ENCODE assay signal across 14 cellular contexts in genomic region chr6:112014483-112014882, GRCh38. TPM values are rescaled to one million over a fixed set of nuclear protein-coding genes. Genes with fewer than 3 reads are reported as not detected.
DNase-seq lines count a peak whose midpoint lies in the region; ATAC-seq, FAIRE-seq and TF ChIP-seq lines count a peak whose summit lies in the region.
"Had no signal": no experiment of that assay in that cellular context is flagged by ENCODE, and none has a peak within 500 bp of the region (broad histone marks: within the 10 kb centered on the region; RNA-seq: fewer than 3 reads in every experiment).

No MANE protein-coding gene starts in this region.

- no peaks in the 10 kb centered on the region for H3K9me1 ChIP-seq in keratinocyte (ENCODE audit: control insufficient read depth, extremely low read depth, insufficient read depth, low read length)

- no peak overlapping the region for H3K9ac ChIP-seq in keratinocyte (ENCODE audit: control insufficient read depth, extremely low read depth, insufficient read depth, low read length)

- FAIRE-seq in keratinocyte (lab: Jason Lieb, UNC) = peak; percentile 67

- no peak overlapping the region for H3K27ac ChIP-seq in keratinocyte (ENCODE audit: control insufficient read depth, insufficient read depth, low read length)
- H3K27ac ChIP-seq: SJCRH30 had no signal

- no peak overlapping the region for H3K4me3 Mint-ChIP-seq in stimulated activated naive CD8-positive, alpha-beta T cell treated with anti-CD3 and anti-CD28 coated beads, Interleukin-15, Interleukin-2, amounts not matched to agents 100 ng/mL and 50 ng/mL, for 24 hours
- H3K4me3 Mint-ChIP-seq in stimulated activated naive CD8-positive, alpha-beta T cell treated with anti-CD3 and anti-CD28 coated beads, Interleukin-15, amount 100 ng/mL, for 72 hours = no peak overlapping the region
- no peak overlapping the region for H3K4me3 Mint-ChIP-seq in type B pancreatic cell
- H3K4me3 Mint-ChIP-seq: CD8-positive, alpha-beta memory T cell had no signal

- H3K27ac Mint-ChIP-seq in stimulated activated naive CD8-positive, alpha-beta T cell treated with anti-CD3 and anti-CD28 coated beads, Interleukin-15, Interleukin-2, amounts not matched to agents 100 ng/mL and 50 ng/mL, for 24 hours = peak overlapping the region; percentile 96
- H3K27ac Mint-ChIP-seq in stimulated activated naive CD8-positive, alpha-beta T cell treated with anti-CD3 and anti-CD28 coated beads, Interleukin-15, amount 100 ng/mL, for 72 hours = no peak overlapping the region
- no peak overlapping the region for H3K27ac Mint-ChIP-seq in type B pancreatic cell
- H3K27ac Mint-ChIP-seq: CD8-positive, alpha-beta memory T cell had no signal

- no peaks in the 10 kb centered on the region for H3K27me3 ChIP-seq in keratinocyte (ENCODE audit: control insufficient read depth, extremely low read depth, insufficient read depth, low read length)
- H3K27me3 ChIP-seq: SJCRH30 had no signal

- ATAC-seq in stimulated activated naive CD8-positive, alpha-beta T cell treated with anti-CD3 and anti-CD28 coated beads, Interleukin-15, amount 100 ng/mL, for 72 hours = no peak
- ATAC-seq in GM21447 (IDR thresholded peaks at IDR 0.05; ENCODE audit: unreplicated experiment) = no peak
- ATAC-seq: left colon had no signal

- no peaks in the 10 kb centered on the region for H3K79me2 ChIP-seq in keratinocyte (ENCODE audit: control insufficient read depth, insufficient read depth, low read length)

- no peaks in the 10 kb centered on the region for H3K36me3 ChIP-seq in keratinocyte (ENCODE audit: control insufficient read depth in 2 of 2, extremely low read depth in 1 of 2, insufficient read depth in 2 of 2, low read length in 2 of 2)
- H3K36me3 ChIP-seq: SJCRH30 had no signal

- peak overlapping the region; percentile 25 for H3K4me2 ChIP-seq in keratinocyte (ENCODE audit: control insufficient read depth, extremely low read depth, insufficient read depth, low read depth, low read length)

- DNase-seq in stimulated activated naive CD8-positive, alpha-beta T cell treated with anti-CD3 and anti-CD28 coated beads, Interleukin-15, amount 100 ng/mL, for 72 hours = no peak
- DNase-seq in astrocyte of the hippocampus (ENCODE audit: low read depth, low spot score) = peak; percentile 74
- DNase-seq in keratinocyte (ENCODE audit: low read depth, low spot score) = no peak
- no peak for DNase-seq in type B pancreatic cell (ENCODE audit: extremely low spot score, unreplicated experiment)
- DNase-seq in mesenteric fat pad (ENCODE audit: low spot score) = no peak
- no peak for DNase-seq in activated naive CD4-positive, alpha-beta T cell treated with Interleukin-2 at 50 U/mL for 16 hours
- DNase-seq: activated CD4-positive, alpha-beta T cell treated with anti-CD3 and anti-CD28 coated beads for 1 hour; CD8-positive, alpha-beta memory T cell; left colon; NCI-H446; SJCRH30 had no signal

- H3K9me3 ChIP-seq in keratinocyte (ENCODE audit: control insufficient read depth, low read depth, low read length) = no peaks in the 10 kb centered on the region
- H3K9me3 ChIP-seq: SJCRH30 had no signal

- H4K20me1 ChIP-seq in keratinocyte (ENCODE audit: control insufficient read depth, extremely low read depth, insufficient read depth, low read length) = no peaks in the 10 kb centered on the region

- dilution Hi-C loops in keratinocyte (cut with MboI; ENCODE audit: extremely low pct_ligation_motif_present, low sequenced_read_pairs) = no loop called here

- H3K4me3 ChIP-seq in keratinocyte (ENCODE audit: control insufficient read depth in 2 of 3, extremely low read depth in 1 of 3, insufficient read depth in 2 of 3, low read depth in 1 of 3, low read length in 3 of 3) = no peak overlapping the region
- H3K4me3 ChIP-seq: SJCRH30 had no signal

- H3K27me3 Mint-ChIP-seq in stimulated activated naive CD8-positive, alpha-beta T cell treated with anti-CD3 and anti-CD28 coated beads, Interleukin-15, Interleukin-2, amounts not matched to agents 100 ng/mL and 50 ng/mL, for 24 hours = no peaks in the 10 kb centered on the region
- no peaks in the 10 kb centered on the region for H3K27me3 Mint-ChIP-seq in stimulated activated naive CD8-positive, alpha-beta T cell treated with anti-CD3 and anti-CD28 coated beads, Interleukin-15, amount 100 ng/mL, for 72 hours
- H3K27me3 Mint-ChIP-seq in type B pancreatic cell = no peaks in the 10 kb centered on the region

- no peak for TF ChIP-seq CTCF in keratinocyte (optimal IDR thresholded peaks at IDR 0.05 in 1 of 3, IDR thresholded peaks at IDR 0.05 in 1 of 3, conservative IDR thresholded peaks at IDR 0.05 in 1 of 3; ENCODE audit: extremely low read depth in 1 of 3, insufficient read depth in 2 of 3, low read length in 3 of 3)
- TF ChIP-seq CTCF in type B pancreatic cell (conservative IDR thresholded peaks at IDR 0.05) = no peak

- H3K9me3 Mint-ChIP-seq in stimulated activated naive CD8-positive, alpha-beta T cell treated with anti-CD3 and anti-CD28 coated beads, Interleukin-15, Interleukin-2, amounts not matched to agents 100 ng/mL and 50 ng/mL, for 24 hours = no peaks in the 10 kb centered on the region
- no peaks in the 10 kb centered on the region for H3K9me3 Mint-ChIP-seq in stimulated activated naive CD8-positive, alpha-beta T cell treated with anti-CD3 and anti-CD28 coated beads, Interleukin-15, amount 100 ng/mL, for 72 hours
- H3K9me3 Mint-ChIP-seq in type B pancreatic cell = no peaks in the 10 kb centered on the region
- H3K9me3 Mint-ChIP-seq: CD8-positive, alpha-beta memory T cell had no signal

- no peaks in the 10 kb centered on the region for H3K36me3 Mint-ChIP-seq in stimulated activated naive CD8-positive, alpha-beta T cell treated with anti-CD3 and anti-CD28 coated beads, Interleukin-15, Interleukin-2, amounts not matched to agents 100 ng/mL and 50 ng/mL, for 24 hours (ENCODE audit: low read depth)
- H3K36me3 Mint-ChIP-seq in type B pancreatic cell = no peaks in the 10 kb centered on the region
- H3K36me3 Mint-ChIP-seq: CD8-positive, alpha-beta memory T cell had no signal

- H2AFZ ChIP-seq in keratinocyte (ENCODE audit: control insufficient read depth, low read length) = peak overlapping the region; percentile 71

- H3K4me1 Mint-ChIP-seq in stimulated activated naive CD8-positive, alpha-beta T cell treated with anti-CD3 and anti-CD28 coated beads, Interleukin-15, Interleukin-2, amounts not matched to agents 100 ng/mL and 50 ng/mL, for 24 hours (ENCODE audit: low read depth) = peaks cover 72% of the 10 kb centered on the region
- H3K4me1 Mint-ChIP-seq in stimulated activated naive CD8-positive, alpha-beta T cell treated with anti-CD3 and anti-CD28 coated beads, Interleukin-15, amount 100 ng/mL, for 72 hours = peaks cover 56% of the 10 kb centered on the region
- peaks cover 28% of the 10 kb centered on the region for H3K4me1 Mint-ChIP-seq in type B pancreatic cell (ENCODE audit: unreplicated experiment)

- peaks cover 23% of the 10 kb centered on the region for H3K4me1 ChIP-seq in keratinocyte (ENCODE audit: control insufficient read depth, extremely low read depth, insufficient read depth, low read length)

RNA-seq across cellular contexts. Expression of gene CCN6, which starts 39.4 kb away (rescaled TPM):
- 0.46 to 0.90 TPM (median 0.50 TPM) in 3 replicates for polyA plus RNA-seq in keratinocyte
- polyA plus RNA-seq in keratinocyte (2011; ENCODE audit: low read depth) = 1.3 TPM
- 0.31 and 0.43 TPM in 2 replicates for polyA plus RNA-seq in keratinocyte (2011; cell fraction: cytosol; rRNA removed)
- polyA plus RNA-seq in keratinocyte (2011; cell fraction: nucleus; rRNA removed) = 0.19 and 0.76 TPM in 2 replicates
- polyA plus RNA-seq in keratinocyte (2012; ENCODE audit: low replicate concordance) = 0.63 and 0.80 TPM in 2 replicates
- polyA minus RNA-seq in keratinocyte = 0.13 to 0.77 TPM in 2 of 3 replicates, not detected in the other
- not detected for polyA minus RNA-seq in keratinocyte (2011; cell fraction: cytosol; rRNA and poly(A)+ RNA removed)
- 0.31 TPM in 1 of 2 replicates, not detected in the other for polyA minus RNA-seq in keratinocyte (2011; cell fraction: nucleus; rRNA and poly(A)+ RNA removed)
- total RNA-seq in type B pancreatic cell (ENCODE audit: low replicate concordance) (not detected in 2 replicates), mesenteric fat pad (not detected)
- total RNA-seq: CD8-positive, alpha-beta memory T cell; left colon; pulmonary artery endothelial cell; SJCRH30 had no signal
